8 cellular contexts compared by ENCODE assay signal in the genomic region with DNA sequence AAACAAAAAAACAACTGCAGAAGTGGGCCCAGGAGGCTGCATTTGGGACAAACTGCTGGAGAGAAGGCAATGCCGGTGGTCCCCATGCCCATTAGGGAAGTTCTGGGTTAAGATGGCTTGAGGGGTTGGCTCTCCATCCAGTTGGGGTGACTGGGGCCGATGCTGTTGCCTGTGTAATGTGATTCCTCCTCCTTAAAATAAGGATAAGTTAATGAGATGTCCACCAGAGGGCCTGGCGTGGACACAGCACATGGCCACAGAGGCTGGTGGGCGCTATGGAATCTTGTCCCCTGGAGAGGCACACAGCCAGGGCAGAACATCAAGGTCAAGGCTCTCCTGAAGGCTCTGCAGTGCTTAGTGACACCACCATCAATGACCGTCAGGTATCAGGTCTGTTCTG. TPM values are rescaled to one million over a fixed set of nuclear protein-coding genes. Genes with fewer than 3 reads are reported as not detected.
DNase-seq lines count a peak whose midpoint lies in the region; ATAC-seq and TF ChIP-seq lines count a peak whose summit lies in the region.

No MANE protein-coding gene starts in this region.

- no peaks in the 10 kb centered on the region for H3K36me3 ChIP-seq in BE2C
- H3K36me3 ChIP-seq in GM23248 (ENCODE audit: low read depth), result no peaks in the 10 kb centered on the region

- peak overlapping the region; percentile 75 for H3K4me3 Mint-ChIP-seq in activated CD8-positive, alpha-beta T cell treated with anti-CD3 and anti-CD28 coated beads for 36 hours

- peaks cover 11% of the 10 kb centered on the region for H3K4me1 Mint-ChIP-seq in activated CD8-positive, alpha-beta T cell treated with anti-CD3 and anti-CD28 coated beads for 36 hours (ENCODE audit: low read depth)

- H3K4me3 ChIP-seq in BE2C (ENCODE audit: low read depth, low read length) (no peak overlapping the region), GM23248 (no peak overlapping the region)

- no peak overlapping the region for H2AFZ ChIP-seq in GM23248

- CTCF ChIA-PET in activated CD8-positive, alpha-beta T cell treated with anti-CD3 and anti-CD28 coated beads for 36 hours (lab: Charles Lee), result interaction anchor here (0.6 to 2.5 kb wide), 7 partner anchors 12 to 74 kb away, joined by 3 to 12 read pairs (median 4); no protein-coding TSS in a partner anchor

- peak; percentile 22; the same call in 1 of the 2 replicates for TF ChIP-seq CTCF in BE2C (IDR thresholded peaks at IDR 0.05; ENCODE audit: low read depth, low read length)
- no peak for TF ChIP-seq CTCF in activated CD8-positive, alpha-beta T cell treated with anti-CD3 and anti-CD28 coated beads for 36 hours (IDR thresholded peaks at IDR 0.05)

- no peak for ATAC-seq in activated CD8-positive, alpha-beta T cell treated with anti-CD3 and anti-CD28 coated beads for 36 hours
- ATAC-seq in left lobe of liver (peak; percentile 49), HG03457 (IDR thresholded peaks at IDR 0.05; ENCODE audit: unreplicated experiment) (no peak), GM19397 (IDR thresholded peaks at IDR 0.05; ENCODE audit: unreplicated experiment) (no peak)

- intact Hi-C loops in activated CD8-positive, alpha-beta T cell treated with anti-CD3 and anti-CD28 coated beads for 36 hours (cut with micrococcal nuclease), result no loop called here

- H3K27ac ChIP-seq in GM23248, result no peak overlapping the region

- H3K27ac Mint-ChIP-seq in activated CD8-positive, alpha-beta T cell treated with anti-CD3 and anti-CD28 coated beads for 36 hours, result no peak overlapping the region

- H3K9ac ChIP-seq in GM23248, result no peak overlapping the region

- in situ Hi-C loops in GM23248 (cut with MboI), result loop anchor here (25.0 kb wide), 1 partner anchor 388 kb away; no protein-coding TSS in a partner anchor

- no peaks in the 10 kb centered on the region for H3K36me3 Mint-ChIP-seq in activated CD8-positive, alpha-beta T cell treated with anti-CD3 and anti-CD28 coated beads for 36 hours (ENCODE audit: low read depth)

- H3K27me3 Mint-ChIP-seq in activated CD8-positive, alpha-beta T cell treated with anti-CD3 and anti-CD28 coated beads for 36 hours, result peaks cover 14% of the 10 kb centered on the region

- H4K20me1 ChIP-seq in GM23248 (ENCODE audit: insufficient read depth), result no peaks in the 10 kb centered on the region

- DNase-seq in BE2C (no peak), GM23248 (peak; percentile 57), left lobe of liver (ENCODE audit: low spot score) (no peak), germinal center (ENCODE audit: low spot score) (no peak), NCI-H526 treated with DMSO at 0.1 percent for 48 hours (lab: John Stamatoyannopoulos, UW) (no peak)
- DNase-seq in activated CD8-positive, alpha-beta T cell treated with anti-CD3 and anti-CD28 coated beads for 36 hours, result peak; percentile 26

- H3K9me2 ChIP-seq in GM23248 (ENCODE audit: insufficient read depth), result no peaks in the 10 kb centered on the region

- H3K79me2 ChIP-seq in GM23248 (ENCODE audit: insufficient read depth), result no peaks in the 10 kb centered on the region

- H3K27me3 ChIP-seq in BE2C, result peaks cover 56% of the 10 kb centered on the region
- H3K27me3 ChIP-seq in GM23248 (replicated peaks; ENCODE audit: insufficient read depth), result peaks cover 73% of the 10 kb centered on the region

- no peak overlapping the region for H3K4me2 ChIP-seq in GM23248 (ENCODE audit: unreplicated experiment)

- no peaks in the 10 kb centered on the region for H3K9me3 ChIP-seq in BE2C
- no peaks in the 10 kb centered on the region for H3K9me3 ChIP-seq in GM23248 (ENCODE audit: low read depth)

- H3K9me3 Mint-ChIP-seq in activated CD8-positive, alpha-beta T cell treated with anti-CD3 and anti-CD28 coated beads for 36 hours, result no peaks in the 10 kb centered on the region

- H3K4me1 ChIP-seq in BE2C (no peaks in the 10 kb centered on the region), GM23248 (ENCODE audit: insufficient read depth) (no peaks in the 10 kb centered on the region)

- no peaks in the 10 kb centered on the region for H3F3A ChIP-seq in GM23248 (ENCODE audit: insufficient read depth)

- 29 to 33% methylated on average over 5 of the region's 5 CpGs for WGBS in GM23248 (ENCODE audit: low coverage in 1 of 2, low lambda C conversion rate in 2 of 2, missing lambda C conversion rate in 2 of 2), 2 experiments

- POLR2A ChIA-PET in activated CD8-positive, alpha-beta T cell treated with anti-CD3 and anti-CD28 coated beads for 36 hours (lab: Charles Lee), result interaction anchor here (1.4 kb wide), 1 partner anchor 9 kb away, joined by 3 read pairs; no protein-coding TSS in a partner anchor

RNA-seq across cellular contexts. Expression of gene TESC, which starts 1.0 kb away (rescaled TPM):
- not detected for polyA plus RNA-seq in BE2C (2012; ENCODE audit: insufficient read depth, insufficient read length, low read depth)
- total RNA-seq in GM23248 (2014; rRNA removed; shearing (Covaris generic)), result not detected in 2 replicates
- 0.21 TPM in 1 of 2 replicates, not detected in the other for polyA plus RNA-seq in GM23248 (2016; fragmentation: Nextera tagmentation; extraction: Ambion mirVana)
- 10 to 100 TPM; 41.7 to 46.8 TPM for total RNA-seq in activated CD8-positive, alpha-beta T cell treated with anti-CD3 and anti-CD28 coated beads for 36 hours
- total RNA-seq in left lobe of liver, result 3.1 TPM

Comparison
In these comparisons a context has a peak if more than half of its experiments do, and no peak if none do; other contexts are left out.
1. DNase-seq: peak in GM23248 (single experiment) and activated CD8-positive, alpha-beta T cell treated with anti-CD3 and anti-CD28 coated beads for 36 hours (single experiment); none in BE2C (single experiment), left lobe of liver (single experiment), germinal center (single experiment) and NCI-H526 treated with DMSO at 0.1 percent for 48 hours (single experiment).
2. RNA of gene TESC, which starts 1.0 kb away (total RNA-seq): 41.7 to 46.8 TPM in activated CD8-positive, alpha-beta T cell treated with anti-CD3 and anti-CD28 coated beads for 36 hours; 3.1 TPM in left lobe of liver (single experiment) and not detected in GM23248; every median in the first group is over 10 times any median in the second.